ENCODE assay signal across 8 cellular contexts in genomic region chr1:161905269-161905884, GRCh38.
DNase-seq lines count a peak whose midpoint lies in the region; ATAC-seq, FAIRE-seq and TF ChIP-seq lines count a peak whose summit lies in the region.

No MANE protein-coding gene starts in this region.

- H3K4me2 ChIP-seq in mammary epithelial cell (ENCODE audit: insufficient read depth, low read depth, low read length) (no peak overlapping the region), neural progenitor cell (no peak overlapping the region)

- DNase-seq in stimulated activated CD4-positive, alpha-beta T cell treated with anti-CD3 and anti-CD28 coated beads, Interleukin-12 subunit alpha, Interleukin-12 subunit beta, amount 100 ng/mL, for 4 hours = peak; percentile 10
- no peak for DNase-seq in stimulated activated CD4-positive, alpha-beta T cell treated with anti-CD3 and anti-CD28 coated beads, Interleukin-1b, Interleukin-23, amount 100 ng/mL, for 48 hours
- DNase-seq in NCI-H226 (peak; percentile 24), mammary epithelial cell (peak; percentile 35), neural progenitor cell (ENCODE audit: low spot score) (peak; percentile 48), T-helper 9 cell (no peak), GM12891 (ENCODE audit: insufficient read length, low spot score) (no peak), gastrocnemius medialis (no peak)

- H3K4me3 Mint-ChIP-seq in neural progenitor cell = no peak overlapping the region

- H3K27ac ChIP-seq in mammary epithelial cell (ENCODE audit: insufficient read depth, low read depth, low read length) = no peak overlapping the region
- H3K27ac ChIP-seq in neural progenitor cell = no peak overlapping the region
- H3K27ac ChIP-seq in gastrocnemius medialis = no peak overlapping the region

- TF ChIP-seq POLR2A in GM12891 (IDR thresholded peaks at IDR 0.05; ENCODE audit: low read depth, low read length) = no peak
- no peak for TF ChIP-seq POLR2A in gastrocnemius medialis (IDR thresholded peaks at IDR 0.05)

- H2AFZ ChIP-seq in mammary epithelial cell (ENCODE audit: low read depth, low read length) (no peak overlapping the region), neural progenitor cell (replicated peaks) (no peak overlapping the region)

- dilution Hi-C loops in mammary epithelial cell (cut with HindIII; ENCODE audit: low sequenced_read_pairs) = no loop called here

- H3K79me2 ChIP-seq in mammary epithelial cell (ENCODE audit: insufficient read depth, low read length) (no peaks in the 10 kb centered on the region), neural progenitor cell (ENCODE audit: low read depth) (no peaks in the 10 kb centered on the region)

- intact Hi-C loops in mammary epithelial cell (cut with micrococcal nuclease) (loop anchor here (1.0 to 5.0 kb wide), 2 partner anchors 113 to 117 kb away; partner anchors contain the start of gene OLFML2B), gastrocnemius medialis (cut with DNase I; ENCODE audit: low total_unique reads) (no loop called here)

- no TSS peak for BruUV-seq in mammary epithelial cell (replicated peaks; lab: Mats Ljungman, UMichigan)

- no peak overlapping the region for H3K4me3 ChIP-seq in mammary epithelial cell (replicated peaks in 1 of 3; ENCODE audit: insufficient read depth in 1 of 3, low read depth in 2 of 3, low read length in 3 of 3)
- no peak overlapping the region for H3K4me3 ChIP-seq in neural progenitor cell
- H3K4me3 ChIP-seq in gastrocnemius medialis = no peak overlapping the region

- no peaks in the 10 kb centered on the region for H3K9me3 ChIP-seq in mammary epithelial cell (replicated peaks; ENCODE audit: insufficient read depth, low read length)
- H3K9me3 ChIP-seq in neural progenitor cell (ENCODE audit: low read depth) = no peaks in the 10 kb centered on the region
- no peaks in the 10 kb centered on the region for H3K9me3 ChIP-seq in gastrocnemius medialis

- WGBS in mammary epithelial cell (ENCODE audit: low coverage, missing lambda C conversion rate) = no CpG with 5 or more reads among the region's 3 CpGs

- H4K20me1 ChIP-seq in mammary epithelial cell (ENCODE audit: insufficient read depth, low read length) (no peaks in the 10 kb centered on the region), neural progenitor cell (ENCODE audit: low read depth) (no peaks in the 10 kb centered on the region)

- H3K27me3 Mint-ChIP-seq in neural progenitor cell (ENCODE audit: insufficient read depth, low read depth) = no peaks in the 10 kb centered on the region

- CTCF ChIA-PET in mammary epithelial cell (lab: Charles Lee; ENCODE audit: low non-redundant PET) = interaction anchor here (0.6 kb wide), 1 partner anchor 132 kb away, joined by 5 read pairs; no protein-coding TSS in a partner anchor

- FAIRE-seq in GM12891 (lab: Jason Lieb, UNC) = no peak

- H3K4me1 Mint-ChIP-seq in neural progenitor cell = peaks cover 2% of the 10 kb centered on the region

- H3K4me1 ChIP-seq in mammary epithelial cell (ENCODE audit: insufficient read depth, low read length) (peaks cover 6% of the 10 kb centered on the region), neural progenitor cell (no peaks in the 10 kb centered on the region), gastrocnemius medialis (no peaks in the 10 kb centered on the region)

- no peaks in the 10 kb centered on the region for H3K36me3 ChIP-seq in mammary epithelial cell (ENCODE audit: insufficient read depth, low read length)
- H3K36me3 ChIP-seq in neural progenitor cell = no peaks in the 10 kb centered on the region
- no peaks in the 10 kb centered on the region for H3K36me3 ChIP-seq in gastrocnemius medialis

- no peaks in the 10 kb centered on the region for H3K9me3 Mint-ChIP-seq in neural progenitor cell

- H3K27ac Mint-ChIP-seq in neural progenitor cell = no peak overlapping the region

- ATAC-seq in gastrocnemius medialis = no peak

- H3F3A ChIP-seq in neural progenitor cell (ENCODE audit: low read depth) = no peaks in the 10 kb centered on the region

- TF ChIP-seq CTCF in mammary epithelial cell (conservative IDR thresholded peaks at IDR 0.05 in 1 of 2, IDR thresholded peaks at IDR 0.05 in 1 of 2; ENCODE audit: extremely low read depth in 1 of 2, insufficient read depth in 1 of 2, low read depth in 1 of 2, low read length in 2 of 2) (peak; percentile 70 to 77), neural progenitor cell (IDR thresholded peaks at IDR 0.05) (peak; percentile 44), gastrocnemius medialis (IDR thresholded peaks at IDR 0.05 in 4 of 5, conservative IDR thresholded peaks at IDR 0.05 in 1 of 5) (peak in 2 of 5 experiments; percentile 13 to 49)

- H3K36me3 Mint-ChIP-seq in neural progenitor cell = no peaks in the 10 kb centered on the region

- in situ Hi-C loops in mammary epithelial cell (cut with MboI; ENCODE audit: low sequenced_read_pairs in 2 of 2) = no loop called here
- in situ Hi-C loops in gastrocnemius medialis (cut with MboI; ENCODE audit: low sequenced_read_pairs in 4 of 4) = no loop called here

- no peak overlapping the region for H3K9ac ChIP-seq in mammary epithelial cell (ENCODE audit: insufficient read depth, low read length)
- H3K9ac ChIP-seq in neural progenitor cell = no peak overlapping the region

- H3K27me3 ChIP-seq in mammary epithelial cell (ENCODE audit: insufficient read depth, low read length) = no peaks in the 10 kb centered on the region
- H3K27me3 ChIP-seq in neural progenitor cell = no peaks in the 10 kb centered on the region
- H3K27me3 ChIP-seq in gastrocnemius medialis = no peaks in the 10 kb centered on the region

TF ChIP-seq in GM12891, 5 proteins besides CTCF, POLR2A, EP300 and RAD21:
- TF ChIP-seq POLR2AphosphoS5 (IDR thresholded peaks at IDR 0.05; ENCODE audit: low read depth, low read length) (no peak), PAX5 (IDR thresholded peaks at IDR 0.05; ENCODE audit: insufficient read depth, low read length, severe bottlenecking) (no peak), SPI1 (IDR thresholded peaks at IDR 0.05; ENCODE audit: low read depth, low read length) (no peak), POU2F2 (IDR thresholded peaks at IDR 0.05; ENCODE audit: low read depth, low read length) (no peak), TAF1 (IDR thresholded peaks at IDR 0.05; ENCODE audit: low read depth, low read length) (no peak)

Comparison
In these comparisons a context has a peak if more than half of its experiments do, and no peak if none do; other contexts are left out.
1. DNase-seq: peak in stimulated activated CD4-positive, alpha-beta T cell treated with anti-CD3 and anti-CD28 coated beads, Interleukin-12 subunit alpha, Interleukin-12 subunit beta, amount 100 ng/mL, for 4 hours (single experiment), NCI-H226 (single experiment), mammary epithelial cell (single experiment) and neural progenitor cell (single experiment); none in stimulated activated CD4-positive, alpha-beta T cell treated with anti-CD3 and anti-CD28 coated beads, Interleukin-1b, Interleukin-23, amount 100 ng/mL, for 48 hours (single experiment), T-helper 9 cell (single experiment), GM12891 (single experiment) and gastrocnemius medialis (0 of 2).